In genomic region chrX:86604620-86605019, GRCh38 we compare ENCODE assay signal across 12 cellular contexts.
DNase-seq lines count a peak whose midpoint lies in the region; ATAC-seq and TF ChIP-seq lines count a peak whose summit lies in the region.
"Had no signal": no experiment of that assay in that cellular context is flagged by ENCODE, and none has a peak within 500 bp of the region (broad histone marks: within the 10 kb centered on the region; RNA-seq: fewer than 3 reads in every experiment).

No MANE protein-coding gene starts in this region.

- POLR2A ChIA-PET in activated CD8-positive, alpha-beta T cell treated with anti-CD3 and anti-CD28 coated beads for 36 hours (lab: Charles Lee), result no interaction called here
- POLR2A ChIA-PET in activated CD8-positive, alpha-beta T cell treated with anti-CD3 and anti-CD28 coated beads, Interleukin-2, amount 10 ng/mL, durations not matched to agents 7 days and 5 days (lab: Charles Lee), result no interaction called here

- no peak for TF ChIP-seq CTCF in activated CD8-positive, alpha-beta T cell treated with anti-CD3 and anti-CD28 coated beads for 36 hours (IDR thresholded peaks at IDR 0.05)
- TF ChIP-seq CTCF in NB4 (IDR thresholded peaks at IDR 0.05; ENCODE audit: low read depth, low read length) (no peak), transverse colon (IDR thresholded peaks at IDR 0.05) (no peak)

- H3K4me3 ChIP-seq in NB4 (ENCODE audit: low read depth, low read length) (no peak overlapping the region), MG63 (no peak overlapping the region), transverse colon (no peak overlapping the region)

- no peak overlapping the region for H3K4me3 Mint-ChIP-seq in activated CD8-positive, alpha-beta T cell treated with anti-CD3 and anti-CD28 coated beads for 36 hours
- H3K4me3 Mint-ChIP-seq in activated CD8-positive, alpha-beta T cell treated with anti-CD3 and anti-CD28 coated beads, Interleukin-2, amount 10 ng/mL, durations not matched to agents 7 days and 5 days, result no peak overlapping the region
- H3K4me3 Mint-ChIP-seq in stimulated activated naive B cell treated with anti-CD40 and anti-IgM and Interleukin-4, amounts not matched to agents 10 μg/mL and 1 μg/mL and 100 μg/mL, for 72 hours, result no peak overlapping the region
- H3K4me3 Mint-ChIP-seq: activated B cell treated with CpG ODN at 0.5 μM for 24 hours; activated naive CD8-positive, alpha-beta T cell treated with anti-CD3 and anti-CD28 coated beads for 36 hours had no signal

- DNase-seq in activated CD8-positive, alpha-beta T cell treated with anti-CD3 and anti-CD28 coated beads for 36 hours, result no peak
- no peak for DNase-seq in activated CD8-positive, alpha-beta T cell treated with anti-CD3 and anti-CD28 coated beads, Interleukin-2, amount 10 ng/mL, durations not matched to agents 7 days and 5 days
- DNase-seq in NB4 (ENCODE audit: low read depth), result peak; percentile 26
- DNase-seq in stimulated activated naive B cell treated with anti-CD40 and anti-IgM and Interleukin-4, amounts not matched to agents 10 μg/mL and 1 μg/mL and 100 μg/mL, for 72 hours, result no peak
- DNase-seq in MG63, result no peak
- DNase-seq in transverse colon, result no peak
- no peak for DNase-seq in activated CD8-positive, alpha-beta memory T cell treated with anti-CD3 and anti-CD28 coated beads, Interleukin-2, amount 50 U/mL, for 4 hours
- DNase-seq: activated B cell treated with CpG ODN at 0.5 μM for 24 hours; activated naive CD8-positive, alpha-beta T cell treated with anti-CD3 and anti-CD28 coated beads for 36 hours; GF-D8 had no signal

- in situ Hi-C loops in transverse colon (cut with MboI; ENCODE audit: low pct_ligation_motif_present in 1 of 4, low pct_unique_long_range_greater_than_20kb in 1 of 4, low sequenced_read_pairs in 3 of 4), result no loop called here

- no peak overlapping the region for H3K27ac ChIP-seq in transverse colon

- H3K27me3 ChIP-seq in MG63, result no peaks in the 10 kb centered on the region
- H3K27me3 ChIP-seq in transverse colon, result no peaks in the 10 kb centered on the region

- peaks cover 5% of the 10 kb centered on the region for H3K9me3 Mint-ChIP-seq in activated CD8-positive, alpha-beta T cell treated with anti-CD3 and anti-CD28 coated beads for 36 hours
- peaks cover 8% of the 10 kb centered on the region for H3K9me3 Mint-ChIP-seq in activated CD8-positive, alpha-beta T cell treated with anti-CD3 and anti-CD28 coated beads, Interleukin-2, amount 10 ng/mL, durations not matched to agents 7 days and 5 days (ENCODE audit: insufficient read depth)
- H3K9me3 Mint-ChIP-seq in stimulated activated naive B cell treated with anti-CD40 and anti-IgM and Interleukin-4, amounts not matched to agents 10 μg/mL and 1 μg/mL and 100 μg/mL, for 72 hours, result peaks cover 4 to 15% of the 10 kb centered on the region in 2 donors

- 21 to 34% methylated on average over 2 of the region's 2 CpGs for WGBS in transverse colon (ENCODE audit: low coverage in 1 of 2), 2 donors

- H3K9me3 ChIP-seq in MG63, result no peaks in the 10 kb centered on the region
- no peaks in the 10 kb centered on the region for H3K9me3 ChIP-seq in transverse colon

- no peaks in the 10 kb centered on the region for H3K27me3 Mint-ChIP-seq in activated CD8-positive, alpha-beta T cell treated with anti-CD3 and anti-CD28 coated beads for 36 hours
- H3K27me3 Mint-ChIP-seq in activated CD8-positive, alpha-beta T cell treated with anti-CD3 and anti-CD28 coated beads, Interleukin-2, amount 10 ng/mL, durations not matched to agents 7 days and 5 days (ENCODE audit: low read depth), result no peaks in the 10 kb centered on the region
- H3K27me3 Mint-ChIP-seq in stimulated activated naive B cell treated with anti-CD40 and anti-IgM and Interleukin-4, amounts not matched to agents 10 μg/mL and 1 μg/mL and 100 μg/mL, for 72 hours, result no peaks in the 10 kb centered on the region
- H3K27me3 Mint-ChIP-seq: activated B cell treated with CpG ODN at 0.5 μM for 24 hours; activated naive CD8-positive, alpha-beta T cell treated with anti-CD3 and anti-CD28 coated beads for 36 hours had no signal

- no peaks in the 10 kb centered on the region for H3K4me1 ChIP-seq in transverse colon

- no peak overlapping the region for H3K27ac Mint-ChIP-seq in activated CD8-positive, alpha-beta T cell treated with anti-CD3 and anti-CD28 coated beads for 36 hours
- no peak overlapping the region for H3K27ac Mint-ChIP-seq in activated CD8-positive, alpha-beta T cell treated with anti-CD3 and anti-CD28 coated beads, Interleukin-2, amount 10 ng/mL, durations not matched to agents 7 days and 5 days
- no peak overlapping the region for H3K27ac Mint-ChIP-seq in stimulated activated naive B cell treated with anti-CD40 and anti-IgM and Interleukin-4, amounts not matched to agents 10 μg/mL and 1 μg/mL and 100 μg/mL, for 72 hours
- H3K27ac Mint-ChIP-seq: activated B cell treated with CpG ODN at 0.5 μM for 24 hours; activated naive CD8-positive, alpha-beta T cell treated with anti-CD3 and anti-CD28 coated beads for 36 hours had no signal

- intact Hi-C loops in activated CD8-positive, alpha-beta T cell treated with anti-CD3 and anti-CD28 coated beads for 36 hours (cut with micrococcal nuclease), result no loop called here
- intact Hi-C loops in transverse colon (cut with DNase I; ENCODE audit: low total_unique reads), result no loop called here

- CTCF ChIA-PET in activated CD8-positive, alpha-beta T cell treated with anti-CD3 and anti-CD28 coated beads for 36 hours (lab: Charles Lee), result no interaction called here
- CTCF ChIA-PET in activated CD8-positive, alpha-beta T cell treated with anti-CD3 and anti-CD28 coated beads, Interleukin-2, amount 10 ng/mL, durations not matched to agents 7 days and 5 days (lab: Charles Lee), result no interaction called here

- TF ChIP-seq POLR2A in NB4 (IDR thresholded peaks at IDR 0.05; ENCODE audit: extremely low read depth, insufficient read length) (no peak), transverse colon (IDR thresholded peaks at IDR 0.05) (no peak)

- no peaks in the 10 kb centered on the region for H3K36me3 Mint-ChIP-seq in activated CD8-positive, alpha-beta T cell treated with anti-CD3 and anti-CD28 coated beads for 36 hours (ENCODE audit: low read depth)
- no peaks in the 10 kb centered on the region for H3K36me3 Mint-ChIP-seq in activated CD8-positive, alpha-beta T cell treated with anti-CD3 and anti-CD28 coated beads, Interleukin-2, amount 10 ng/mL, durations not matched to agents 7 days and 5 days (ENCODE audit: low read depth)
- no peaks in the 10 kb centered on the region for H3K36me3 Mint-ChIP-seq in stimulated activated naive B cell treated with anti-CD40 and anti-IgM and Interleukin-4, amounts not matched to agents 10 μg/mL and 1 μg/mL and 100 μg/mL, for 72 hours
- H3K36me3 Mint-ChIP-seq: activated naive CD8-positive, alpha-beta T cell treated with anti-CD3 and anti-CD28 coated beads for 36 hours had no signal

- peak; percentile 53 for ATAC-seq in activated CD8-positive, alpha-beta T cell treated with anti-CD3 and anti-CD28 coated beads for 36 hours
- ATAC-seq in activated CD8-positive, alpha-beta T cell treated with anti-CD3 and anti-CD28 coated beads, Interleukin-2, amount 10 ng/mL, durations not matched to agents 7 days and 5 days, result no peak
- ATAC-seq in HG02610 (IDR thresholded peaks at IDR 0.05; ENCODE audit: unreplicated experiment), result peak; percentile 89
- ATAC-seq in stimulated activated naive B cell treated with anti-CD40 and anti-IgM and Interleukin-4, amounts not matched to agents 10 μg/mL and 1 μg/mL and 100 μg/mL, for 72 hours (replicated peaks), result peak; percentile 33 to 82
- ATAC-seq: SK-N-SH treated with all-trans-retinoic acid at 6 μM for 48 hours had no signal

- H3K36me3 ChIP-seq in MG63 (no peaks in the 10 kb centered on the region), transverse colon (no peaks in the 10 kb centered on the region)

- H3K4me1 Mint-ChIP-seq in activated CD8-positive, alpha-beta T cell treated with anti-CD3 and anti-CD28 coated beads for 36 hours (ENCODE audit: low read depth), result no peaks in the 10 kb centered on the region
- no peaks in the 10 kb centered on the region for H3K4me1 Mint-ChIP-seq in activated CD8-positive, alpha-beta T cell treated with anti-CD3 and anti-CD28 coated beads, Interleukin-2, amount 10 ng/mL, durations not matched to agents 7 days and 5 days (ENCODE audit: low read depth)
- H3K4me1 Mint-ChIP-seq in stimulated activated naive B cell treated with anti-CD40 and anti-IgM and Interleukin-4, amounts not matched to agents 10 μg/mL and 1 μg/mL and 100 μg/mL, for 72 hours, result no peaks in the 10 kb centered on the region
- H3K4me1 Mint-ChIP-seq: activated B cell treated with CpG ODN at 0.5 μM for 24 hours; activated naive CD8-positive, alpha-beta T cell treated with anti-CD3 and anti-CD28 coated beads for 36 hours had no signal

- no peak for TF ChIP-seq EP300 in transverse colon (IDR thresholded peaks at IDR 0.05; ENCODE audit: low read depth)
